In the genomic region with DNA sequence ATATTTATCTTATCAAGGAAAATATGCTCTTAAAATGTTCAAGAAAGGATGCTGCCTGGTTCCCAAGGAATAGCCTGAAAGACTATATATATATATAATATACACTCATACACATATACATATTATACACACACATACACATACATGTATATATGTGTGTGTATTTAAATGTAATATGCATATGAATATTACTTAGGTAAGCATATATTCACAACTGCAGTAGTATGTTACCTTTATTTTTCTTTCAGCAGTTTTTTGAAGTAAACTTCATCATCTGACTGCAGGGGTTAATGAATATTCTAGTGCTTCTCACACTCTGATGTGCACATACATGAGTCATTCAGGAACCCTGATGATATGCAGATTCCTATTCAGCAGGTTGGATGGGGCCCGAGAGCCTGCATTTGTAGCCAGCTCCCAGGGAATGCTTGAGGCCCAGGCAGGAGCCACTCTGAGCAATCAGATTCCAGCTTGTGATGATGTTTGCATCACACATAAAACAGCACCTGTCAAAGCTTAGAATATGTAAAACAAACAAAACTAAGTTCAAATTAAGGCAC, we compare ENCODE assay signal across 26 cellular contexts. TPM values are rescaled to one million over a fixed set of nuclear protein-coding genes. Genes with fewer than 3 reads are reported as not detected.
DNase-seq lines count a peak whose midpoint lies in the region; ATAC-seq, FAIRE-seq and TF ChIP-seq lines count a peak whose summit lies in the region.
"Had no signal": no experiment of that assay in that cellular context is flagged by ENCODE, and none has a peak within 500 bp of the region (broad histone marks: within the 10 kb centered on the region; RNA-seq: fewer than 3 reads in every experiment).

No MANE protein-coding gene starts in this region.

- H3K56ac ChIP-seq in IMR-90 (ENCODE audit: extremely low read depth, insufficient read depth, low read length) (no peak overlapping the region), H1 (replicated peaks; ENCODE audit: insufficient read length, low read depth, low read length) (no peak overlapping the region)

- H3K9me3 ChIP-seq in IMR-90 (ENCODE audit: control insufficient read depth, insufficient read depth, low read length) (no peaks in the 10 kb centered on the region), H1 (ENCODE audit: insufficient read depth in 2 of 2, low read depth in 1 of 2, low read length in 1 of 2) (no peaks in the 10 kb centered on the region)
- H3K9me3 ChIP-seq: mucosa of descending colon had no signal

- dilution Hi-C loops in IMR-90 (cut with HindIII; ENCODE audit: low sequenced_read_pairs, unreplicated experiment), result no loop called here

- no peak overlapping the region for H4K8ac ChIP-seq in IMR-90 (ENCODE audit: low read depth in 2 of 2, low read length in 2 of 2)
- H4K8ac ChIP-seq in H1 (ENCODE audit: extremely low read depth, insufficient read depth, low read length), result no peak overlapping the region

- no peak overlapping the region for H4K5ac ChIP-seq in IMR-90 (ENCODE audit: low read depth, low read length)
- no peak overlapping the region for H4K5ac ChIP-seq in H1 (ENCODE audit: insufficient read length, low read depth, low read length)

- POLR2A ChIA-PET in IMR-90 (lab: Charles Lee; ENCODE audit: unreplicated experiment), result no interaction called here
- POLR2A ChIA-PET in H1 (lab: Charles Lee; ENCODE audit: partially characterized antibody), result no interaction called here
- POLR2A ChIA-PET in activated CD4-positive, alpha-beta T cell treated with anti-CD3 and anti-CD28 coated beads, Interleukin-2, amount 10 ng/mL, durations not matched to agents 7 days and 5 days (lab: Charles Lee), result no interaction called here

- H3K27ac Mint-ChIP-seq in CD14-positive monocyte, result peak overlapping the region; percentile 69 to 97 (median 94)
- no peak overlapping the region for H3K27ac Mint-ChIP-seq in activated naive CD4-positive, alpha-beta T cell treated with anti-CD3 and anti-CD28 coated beads, Interleukin-2, amount 10 ng/mL, durations not matched to agents 7 days and 5 days
- no peak overlapping the region for H3K27ac Mint-ChIP-seq in activated CD4-positive, alpha-beta T cell treated with anti-CD3 and anti-CD28 coated beads, Interleukin-2, amount 10 ng/mL, durations not matched to agents 7 days and 5 days
- H3K27ac Mint-ChIP-seq: CD4-positive, alpha-beta T cell; immature natural killer cell had no signal

- H3K36me3 ChIP-seq in IMR-90 (ENCODE audit: control insufficient read depth, insufficient read depth, low read length), result no peaks in the 10 kb centered on the region
- H3K36me3 ChIP-seq in H1 (ENCODE audit: control insufficient read depth in 2 of 4, insufficient read depth in 4 of 4, low read length in 3 of 4), result no peaks in the 10 kb centered on the region

- no peak overlapping the region for H2AFZ ChIP-seq in IMR-90 (replicated peaks; ENCODE audit: low read length, poor library complexity)
- no peak overlapping the region for H2AFZ ChIP-seq in H1 (ENCODE audit: low read length)

- no peaks in the 10 kb centered on the region for H3K23me2 ChIP-seq in H1 (ENCODE audit: low read depth, low read length)

- no peak overlapping the region for H3K4me3 Mint-ChIP-seq in CD14-positive monocyte
- H3K4me3 Mint-ChIP-seq in activated naive CD4-positive, alpha-beta T cell treated with anti-CD3 and anti-CD28 coated beads, Interleukin-2, amount 10 ng/mL, durations not matched to agents 7 days and 5 days, result no peak overlapping the region
- H3K4me3 Mint-ChIP-seq in activated CD4-positive, alpha-beta T cell treated with anti-CD3 and anti-CD28 coated beads, Interleukin-2, amount 10 ng/mL, durations not matched to agents 7 days and 5 days, result no peak overlapping the region
- H3K4me3 Mint-ChIP-seq: activated T-cell treated with anti-CD3 and anti-CD28 coated beads, Interleukin-2, amount 50 U/mL, for 4 hours; CD4-positive, alpha-beta T cell; immature natural killer cell; neural crest cell had no signal

- TF ChIP-seq CTCF in CD14-positive monocyte (IDR thresholded peaks at IDR 0.05), result no peak
- TF ChIP-seq CTCF in IMR-90 (conservative IDR thresholded peaks at IDR 0.05; ENCODE audit: low read depth, low read length), result no peak
- TF ChIP-seq CTCF in H1 (IDR thresholded peaks at IDR 0.05; ENCODE audit: control extremely low read depth in 1 of 3, insufficient read depth in 1 of 3, low read depth in 1 of 3, low read length in 3 of 3), result no peak

- H3K79me1 ChIP-seq in IMR-90 (ENCODE audit: low read depth in 1 of 2, low read length in 2 of 2) (no peaks in the 10 kb centered on the region), H1 (ENCODE audit: low read depth, low read length) (no peaks in the 10 kb centered on the region)

- no peak overlapping the region for H3K9ac ChIP-seq in IMR-90 (ENCODE audit: low read depth, low read length)
- no peak overlapping the region for H3K9ac ChIP-seq in H1 (replicated peaks in 1 of 4; ENCODE audit: extremely low read depth in 1 of 4, low read depth in 3 of 4, low read length in 3 of 4)
- H3K9ac ChIP-seq: KMS-11 had no signal

- H3K27me3 Mint-ChIP-seq in CD14-positive monocyte (ENCODE audit: low read depth in 3 of 3), result peaks cover 0 to 3% (median 1%) of the 10 kb centered on the region in 3 donors
- peaks cover 20% of the 10 kb centered on the region for H3K27me3 Mint-ChIP-seq in activated naive CD4-positive, alpha-beta T cell treated with anti-CD3 and anti-CD28 coated beads, Interleukin-2, amount 10 ng/mL, durations not matched to agents 7 days and 5 days
- H3K27me3 Mint-ChIP-seq in activated CD4-positive, alpha-beta T cell treated with anti-CD3 and anti-CD28 coated beads, Interleukin-2, amount 10 ng/mL, durations not matched to agents 7 days and 5 days, result peaks cover 1% of the 10 kb centered on the region

- TF ChIP-seq EP300 in H1 (IDR thresholded peaks at IDR 0.05; ENCODE audit: borderline replicate concordance in 1 of 2, low read depth in 2 of 2, low read length in 2 of 2), result no peak

- CTCF ChIA-PET in IMR-90 (lab: Yijun Ruan, JAX) (no interaction called here), H1 (lab: Charles Lee; ENCODE audit: partially characterized antibody) (interaction anchor here (1.0 to 11.1 kb wide), 4 partner anchors 11 to 506 kb away, joined by 4 to 160 read pairs (median 6); partner anchors contain the start of gene MYLK4)
- CTCF ChIA-PET in activated naive CD4-positive, alpha-beta T cell treated with anti-CD3 and anti-CD28 coated beads, Interleukin-2, amount 10 ng/mL, durations not matched to agents 7 days and 5 days (lab: Charles Lee), result interaction anchor here (10.7 kb wide), 1 partner anchor 16 kb away, joined by 100 read pairs; the partner anchor contains the start of gene MYLK4
- CTCF ChIA-PET in activated CD4-positive, alpha-beta T cell treated with anti-CD3 and anti-CD28 coated beads, Interleukin-2, amount 10 ng/mL, durations not matched to agents 7 days and 5 days (lab: Charles Lee), result interaction anchor here (1.0 kb wide), 1 partner anchor 22 kb away, joined by 3 read pairs; no protein-coding TSS in a partner anchor

- no peak overlapping the region for H3K4me2 ChIP-seq in IMR-90 (ENCODE audit: low read depth, low read length)
- peak overlapping the region in 1 of 2 experiments; percentile 37; a peak in 2 of 4 replicates for H3K4me2 ChIP-seq in H1 (ENCODE audit: insufficient read depth in 1 of 2, low read depth in 2 of 2, low read length in 2 of 2)
- H3K4me2 ChIP-seq: KMS-11 had no signal

- H2AK5ac ChIP-seq in IMR-90 (ENCODE audit: low read depth, low read length) (no peak overlapping the region), H1 (ENCODE audit: low read depth, low read length) (no peak overlapping the region)

- H3K4me3 ChIP-seq in IMR-90 (ENCODE audit: insufficient read depth, low read depth, low read length) (no peak overlapping the region), H1 (ENCODE audit: extremely low read depth in 1 of 4, insufficient read depth in 2 of 4, low read depth in 3 of 4, low read length in 4 of 4) (0 out of 8 replicates have a peak overlapping the region, but pooled peaks of 1 of the 4 experiments have one; percentile 2)
- H3K4me3 ChIP-seq: mucosa of descending colon had no signal

- no peak overlapping the region for H3K14ac ChIP-seq in IMR-90 (replicated peaks; ENCODE audit: low read depth, low read length)
- H3K14ac ChIP-seq in H1 (ENCODE audit: insufficient read length), result no peak overlapping the region

- H3K4ac ChIP-seq in IMR-90 (ENCODE audit: low read depth, low read length), result no peak overlapping the region
- H3K4ac ChIP-seq in H1 (replicated peaks; ENCODE audit: insufficient read length, low read depth, low read length), result no peak overlapping the region

- in situ Hi-C loops in IMR-90 (cut with MboI; ENCODE audit: low sequenced_read_pairs), result no loop called here

- peaks cover 37% of the 10 kb centered on the region for H3K4me1 Mint-ChIP-seq in CD14-positive monocyte
- H3K4me1 Mint-ChIP-seq in activated naive CD4-positive, alpha-beta T cell treated with anti-CD3 and anti-CD28 coated beads, Interleukin-2, amount 10 ng/mL, durations not matched to agents 7 days and 5 days, result no peaks in the 10 kb centered on the region
- peaks cover 9% of the 10 kb centered on the region for H3K4me1 Mint-ChIP-seq in activated CD4-positive, alpha-beta T cell treated with anti-CD3 and anti-CD28 coated beads, Interleukin-2, amount 10 ng/mL, durations not matched to agents 7 days and 5 days

- no CpG with 5 or more reads among the region's 1 CpG for WGBS in IMR-90 (ENCODE audit: extremely low coverage in 2 of 2, insufficient read length in 1 of 2), 2 experiments
- WGBS in H1 (ENCODE audit: extremely low coverage in 1 of 2, insufficient coverage in 1 of 2, insufficient read length in 1 of 2, insufficient replicate concordance in 2 of 2, low coverage in 1 of 2, low lambda C conversion rate in 2 of 2, missing lambda C conversion rate in 1 of 2), 2 experiments, result 0% methylated on average over 1 of the region's 1 CpG; no CpG with 5 or more reads in 1 of the 2 experiments

- intact Hi-C loops in CD14-positive monocyte (cut with micrococcal nuclease) (loop anchor here in 1 of 2 donors (10.0 kb wide), 1 partner anchor 200 kb away; no protein-coding TSS in a partner anchor), IMR-90 (cut with micrococcal nuclease) (loop anchor here (5.0 kb wide), 2 partner anchors 108 to 323 kb away; partner anchors contain the start of gene SERPINB1)

- TF ChIP-seq POLR2A in IMR-90 (IDR thresholded peaks at IDR 0.05; ENCODE audit: low read depth, low read length) (no peak), H1 (IDR thresholded peaks at IDR 0.05; ENCODE audit: control extremely low read depth in 1 of 2, low read depth in 2 of 2, low read length in 2 of 2) (no peak)

- no peaks in the 10 kb centered on the region for H3K36me3 Mint-ChIP-seq in CD14-positive monocyte
- no peaks in the 10 kb centered on the region for H3K36me3 Mint-ChIP-seq in activated naive CD4-positive, alpha-beta T cell treated with anti-CD3 and anti-CD28 coated beads, Interleukin-2, amount 10 ng/mL, durations not matched to agents 7 days and 5 days
- H3K36me3 Mint-ChIP-seq in activated CD4-positive, alpha-beta T cell treated with anti-CD3 and anti-CD28 coated beads, Interleukin-2, amount 10 ng/mL, durations not matched to agents 7 days and 5 days (ENCODE audit: low read depth), result no peaks in the 10 kb centered on the region
- H3K36me3 Mint-ChIP-seq: immature natural killer cell had no signal

- H2BK20ac ChIP-seq in IMR-90 (ENCODE audit: low read depth, low read length) (no peak overlapping the region), H1 (ENCODE audit: low read length) (no peak overlapping the region)

- H2BK12ac ChIP-seq in H1 (ENCODE audit: low read depth, low read length), result no peak overlapping the region

- ATAC-seq in IMR-90 (ENCODE audit: low read depth), result no peak
- no peak for ATAC-seq in HG02970 (IDR thresholded peaks at IDR 0.05; ENCODE audit: low FRiP score, unreplicated experiment)
- no peak for ATAC-seq in GM21717 (IDR thresholded peaks at IDR 0.05; ENCODE audit: unreplicated experiment)
- ATAC-seq: activated T-cell treated with anti-CD3 and anti-CD28 coated beads, Interleukin-2, amount 50 U/mL, for 4 hours; mucosa of descending colon had no signal

- no peak overlapping the region for H4K91ac ChIP-seq in IMR-90 (ENCODE audit: insufficient read depth, low read depth, low read length)
- H4K91ac ChIP-seq in H1 (replicated peaks; ENCODE audit: insufficient read length, low read length), result no peak overlapping the region

- FAIRE-seq in H1 (lab: Jason Lieb, UNC), result no peak
- FAIRE-seq: urothelium cell line had no signal

- H3K9me1 ChIP-seq in IMR-90 (ENCODE audit: insufficient read depth, low read length), result peaks cover 9% of the 10 kb centered on the region; the same call in 1 of the 2 replicates

- H3K9me3 Mint-ChIP-seq in CD14-positive monocyte, result no peaks in the 10 kb centered on the region
- no peaks in the 10 kb centered on the region for H3K9me3 Mint-ChIP-seq in activated naive CD4-positive, alpha-beta T cell treated with anti-CD3 and anti-CD28 coated beads, Interleukin-2, amount 10 ng/mL, durations not matched to agents 7 days and 5 days
- H3K9me3 Mint-ChIP-seq in activated CD4-positive, alpha-beta T cell treated with anti-CD3 and anti-CD28 coated beads, Interleukin-2, amount 10 ng/mL, durations not matched to agents 7 days and 5 days, result no peaks in the 10 kb centered on the region
- H3K9me3 Mint-ChIP-seq: activated T-cell treated with anti-CD3 and anti-CD28 coated beads, Interleukin-2, amount 50 U/mL, for 4 hours; CD4-positive, alpha-beta T cell; immature natural killer cell; neural crest cell had no signal

- H3K23ac ChIP-seq in IMR-90 (ENCODE audit: low read depth, low read length) (no peak overlapping the region), H1 (ENCODE audit: insufficient read length) (no peak overlapping the region)

- BruUV-seq in IMR-90 (replicated peaks; lab: Mats Ljungman, UMichigan), result no TSS peak

- H3K18ac ChIP-seq in IMR-90 (ENCODE audit: low read depth, low read length), result no peak overlapping the region
- H3K18ac ChIP-seq in H1 (ENCODE audit: extremely low read depth, low read length), result no peak overlapping the region

- DNase-seq in CD14-positive monocyte (ENCODE audit: low spot score), result peak; percentile 54
- peak; percentile 58 for DNase-seq in IMR-90
- DNase-seq in H1 (ENCODE audit: low read depth in 1 of 2, low spot score in 2 of 2), result no peak
- DNase-seq in iPS-NIHi11 (ENCODE audit: low spot score), result peak; percentile 38
- DNase-seq in activated naive CD4-positive, alpha-beta T cell treated with anti-CD3 and anti-CD28 coated beads, Interleukin-2, amount 10 ng/mL, durations not matched to agents 7 days and 5 days, result no peak
- no peak for DNase-seq in activated CD4-positive, alpha-beta T cell treated with anti-CD3 and anti-CD28 coated beads, Interleukin-2, amount 10 ng/mL, durations not matched to agents 7 days and 5 days
- DNase-seq: activated CD4-positive, alpha-beta T cell treated with anti-CD3 and anti-CD28 coated beads for 1 hour; activated naive CD4-positive, alpha-beta T cell treated with anti-CD3 and anti-CD28 coated beads, Interleukin-2, amount 50 U/mL, for 16 hours; activated T-cell treated with anti-CD3 and anti-CD28 coated beads, Interleukin-2, amount 50 U/mL, for 4 hours; anterior cingulate cortex; CD4-positive, alpha-beta T cell; DMS 273 treated with DMSO at 0.1 percent for 48 hours; effector CD4-positive, alpha-beta T cell; HCEC 1CT; immature natural killer cell; mucosa of descending colon; NCI-H1048; NCI-H1930; NCI-H2227 treated with DMSO at 0.1 percent for 48 hours; SHP77 treated with DMSO at 0.1 percent for 48 hours; substantia nigra had no signal

- H3K79me2 ChIP-seq in H1 (ENCODE audit: control insufficient read depth in 1 of 2, insufficient read depth in 2 of 2, low read length in 2 of 2), result no peaks in the 10 kb centered on the region

- peaks cover 9% of the 10 kb centered on the region; the same call in 1 of the 2 replicates for H3K4me1 ChIP-seq in IMR-90 (ENCODE audit: control insufficient read depth, insufficient read depth, low read length)
- H3K4me1 ChIP-seq in H1 (replicated peaks in 1 of 4; ENCODE audit: control insufficient read depth in 3 of 4, insufficient read depth in 4 of 4, low read length in 3 of 4), result peaks cover 3 to 25% (median 6%) of the 10 kb centered on the region in 4 experiments

- H4K20me1 ChIP-seq in IMR-90 (ENCODE audit: insufficient read depth, low read length) (no peaks in the 10 kb centered on the region), H1 (replicated peaks in 1 of 2; ENCODE audit: control insufficient read depth in 1 of 2, insufficient read depth in 2 of 2, low read length in 2 of 2) (no peaks in the 10 kb centered on the region)

- H3K27me3 ChIP-seq in IMR-90 (ENCODE audit: control insufficient read depth, insufficient read depth, low read length), result no peaks in the 10 kb centered on the region
- H3K27me3 ChIP-seq in H1 (replicated peaks in 1 of 4; ENCODE audit: control insufficient read depth in 3 of 4, extremely low read depth in 1 of 4, insufficient read depth in 3 of 4, low read length in 3 of 4), result no peaks in the 10 kb centered on the region

- H2BK5ac ChIP-seq in IMR-90 (ENCODE audit: low read depth, low read length, poor library complexity, severe bottlenecking) (no peak overlapping the region), H1 (ENCODE audit: low read depth, low read length) (no peak overlapping the region)

- H2AK9ac ChIP-seq in IMR-90 (replicated peaks; ENCODE audit: low read depth, low read length, poor library complexity), result no peak overlapping the region

- H2BK120ac ChIP-seq in IMR-90 (ENCODE audit: low read depth, low read length), result no peak overlapping the region
- no peak overlapping the region for H2BK120ac ChIP-seq in H1 (replicated peaks; ENCODE audit: low read depth, low read length)

- no peak overlapping the region for H2BK15ac ChIP-seq in IMR-90 (ENCODE audit: low read depth, low read length)
- no peak overlapping the region for H2BK15ac ChIP-seq in H1 (ENCODE audit: low read length)

- H3K27ac ChIP-seq in IMR-90 (ENCODE audit: insufficient read depth, low read length) (no peak overlapping the region), H1 (ENCODE audit: low read depth, low read length) (no peak overlapping the region)
- H3K27ac ChIP-seq: KMS-11 had no signal

- TF ChIP-seq RAD21 in IMR-90 (IDR thresholded peaks at IDR 0.05; ENCODE audit: low read length) (no peak), H1 (IDR thresholded peaks at IDR 0.05 in 1 of 2, conservative IDR thresholded peaks at IDR 0.05 in 1 of 2; ENCODE audit: low read depth in 2 of 2, low read length in 2 of 2) (no peak)

RNA-seq across cellular contexts. Expression of gene MYLK4, which starts 16.1 kb away (rescaled TPM):
- polyA plus RNA-seq in CD14-positive monocyte, result under 1 TPM; 0.04 to 0.08 TPM
- total RNA-seq in IMR-90 (2012; rRNA removed), result under 0.01 TPM in 2 replicates
- polyA plus RNA-seq in IMR-90 (2012; rRNA removed), result 0.07 TPM in 2 replicates
- 0.02 and 0.03 TPM in 2 replicates for polyA plus RNA-seq in IMR-90 (2012; cell fraction: cytosol; rRNA removed)
- polyA plus RNA-seq in IMR-90 (2012; cell fraction: nucleus; rRNA removed; ENCODE audit: low replicate concordance), result 0.05 and 0.42 TPM in 2 replicates
- total RNA-seq in H1 (2021; fragmentation: NEBNext Ultra II Directional; extraction: Animal tissue kit (Norgen Biotek cat#: 25700)), result 0.13 and 0.17 TPM in 2 replicates
- 0.11 TPM in 2 replicates for polyA plus RNA-seq in H1 (2011; rRNA removed)
- 0.13 TPM for polyA plus RNA-seq in H1 (2011; cell fraction: cytosol; rRNA removed)
- 0.11 TPM for polyA plus RNA-seq in H1 (2011; cell fraction: nucleus; rRNA removed)
- polyA plus RNA-seq in H1 (2012, experiment 1 of 2), result 0.09 to 0.17 TPM (median 0.11 TPM) in 4 replicates
- not detected for polyA plus RNA-seq in H1 (2012, experiment 2 of 2)
- polyA plus RNA-seq in H1 (2013, experiment 1 of 2), result 0.14 TPM
- 0.11 TPM for polyA plus RNA-seq in H1 (2013, experiment 2 of 2)
- 0.06 and 0.20 TPM in 2 replicates for polyA minus RNA-seq in H1 (2011; rRNA and poly(A)+ RNA removed)
- polyA minus RNA-seq in H1 (2011; cell fraction: cytosol; rRNA and poly(A)+ RNA removed), result not detected
- 0.10 TPM for polyA minus RNA-seq in H1 (2011; cell fraction: nucleus; rRNA and poly(A)+ RNA removed)
- under 1 TPM; 0.62 to 0.69 TPM for total RNA-seq in activated CD4-positive, alpha-beta T cell treated with anti-CD3 and anti-CD28 coated beads, Interleukin-2, amount 10 ng/mL, durations not matched to agents 7 days and 5 days

RNA-seq across cellular contexts. Expression of gene WRNIP1, which starts 30.6 kb away (rescaled TPM):
- polyA plus RNA-seq in CD14-positive monocyte, result 10 to 100 TPM; 17.5 to 17.8 TPM
- 37.2 and 47.1 TPM in 2 replicates for total RNA-seq in IMR-90 (2012; rRNA removed)
- 42.6 and 43.7 TPM in 2 replicates for polyA plus RNA-seq in IMR-90 (2012; rRNA removed)
- polyA plus RNA-seq in IMR-90 (2012; cell fraction: cytosol; rRNA removed), result 45.5 and 55.1 TPM in 2 replicates
- polyA plus RNA-seq in IMR-90 (2012; cell fraction: nucleus; rRNA removed; ENCODE audit: low replicate concordance), result 42.3 and 49.2 TPM in 2 replicates
- 39.2 TPM in 2 replicates for total RNA-seq in H1 (2021; fragmentation: NEBNext Ultra II Directional; extraction: Animal tissue kit (Norgen Biotek cat#: 25700))
- 38.2 and 42.2 TPM in 2 replicates for polyA plus RNA-seq in H1 (2011; rRNA removed)
- polyA plus RNA-seq in H1 (2011; cell fraction: cytosol; rRNA removed), result 47.3 TPM
- 39.8 TPM for polyA plus RNA-seq in H1 (2011; cell fraction: nucleus; rRNA removed)
- polyA plus RNA-seq in H1 (2012, experiment 1 of 2), result 31.7 to 35.4 TPM (median 33.2 TPM) in 4 replicates
- 31.8 TPM for polyA plus RNA-seq in H1 (2012, experiment 2 of 2)
- 22.5 TPM for polyA plus RNA-seq in H1 (2013, experiment 1 of 2)
- 22.7 TPM for polyA plus RNA-seq in H1 (2013, experiment 2 of 2)
- polyA minus RNA-seq in H1 (2011; rRNA and poly(A)+ RNA removed), result 21.8 and 30.5 TPM in 2 replicates
- 16.9 TPM for polyA minus RNA-seq in H1 (2011; cell fraction: cytosol; rRNA and poly(A)+ RNA removed)
- 23.3 TPM for polyA minus RNA-seq in H1 (2011; cell fraction: nucleus; rRNA and poly(A)+ RNA removed)
- 10 to 100 TPM; 48.0 to 50.5 TPM for total RNA-seq in activated CD4-positive, alpha-beta T cell treated with anti-CD3 and anti-CD28 coated beads, Interleukin-2, amount 10 ng/mL, durations not matched to agents 7 days and 5 days

Comparison
In these comparisons a context has a peak if more than half of its experiments do, and no peak if none do; other contexts are left out.
1. DNase-seq: peak in CD14-positive monocyte (single experiment), IMR-90 (single experiment) and iPS-NIHi11 (single experiment); none in H1 (0 of 2), activated naive CD4-positive, alpha-beta T cell treated with anti-CD3 and anti-CD28 coated beads, Interleukin-2, amount 10 ng/mL, durations not matched to agents 7 days and 5 days (single experiment) and activated CD4-positive, alpha-beta T cell treated with anti-CD3 and anti-CD28 coated beads, Interleukin-2, amount 10 ng/mL, durations not matched to agents 7 days and 5 days (single experiment).
2. H3K27ac Mint-ChIP-seq: peak in CD14-positive monocyte (7 of 7); none in activated naive CD4-positive, alpha-beta T cell treated with anti-CD3 and anti-CD28 coated beads, Interleukin-2, amount 10 ng/mL, durations not matched to agents 7 days and 5 days (single experiment) and activated CD4-positive, alpha-beta T cell treated with anti-CD3 and anti-CD28 coated beads, Interleukin-2, amount 10 ng/mL, durations not matched to agents 7 days and 5 days (single experiment).